ENCODE assay signal across 16 cellular contexts in the genomic region with DNA sequence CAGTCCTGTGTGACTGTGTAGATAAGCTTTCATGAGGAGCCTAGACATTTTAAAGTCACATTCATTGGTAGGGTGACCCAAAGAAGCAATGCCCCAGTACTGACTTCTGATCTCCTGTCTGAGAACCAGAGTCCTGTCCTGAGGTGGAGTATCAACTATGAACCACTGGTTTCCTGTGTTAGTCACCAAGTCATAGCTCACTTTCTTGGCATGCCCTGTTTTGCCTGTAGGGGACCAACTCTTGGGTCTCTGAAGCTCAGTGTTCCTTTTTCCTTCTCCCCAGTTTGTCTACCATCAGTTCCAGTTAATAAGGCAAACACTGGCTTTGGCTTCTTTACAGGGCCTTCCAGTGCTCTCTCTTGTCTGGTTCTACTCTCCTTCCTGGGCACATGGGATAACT.
DNase-seq lines count a peak whose midpoint lies in the region; TF ChIP-seq lines count a peak whose summit lies in the region.
"Had no signal": no experiment of that assay in that cellular context is flagged by ENCODE, and none has a peak within 500 bp of the region (broad histone marks: within the 10 kb centered on the region; RNA-seq: fewer than 3 reads in every experiment).

No MANE protein-coding gene starts in this region.

- no peak for TF ChIP-seq POLR2A in NB4 (IDR thresholded peaks at IDR 0.05; ENCODE audit: extremely low read depth, insufficient read length)

- no peak overlapping the region for H3K27ac ChIP-seq in endodermal cell (ENCODE audit: low read depth, low read length)
- H3K27ac ChIP-seq: 22Rv1, HL-60, SJCRH30 had no signal

- H3K4me3 ChIP-seq in NB4 (ENCODE audit: low read depth, low read length) = no peak overlapping the region
- no peak overlapping the region for H3K4me3 ChIP-seq in endodermal cell (ENCODE audit: low read length)
- H3K4me3 ChIP-seq: SJCRH30 had no signal

- no peaks in the 10 kb centered on the region for H3K9me3 Mint-ChIP-seq in endodermal cell
- H3K9me3 Mint-ChIP-seq: activated T-helper 1 cell treated with anti-CD3 and anti-CD28 coated beads, Interleukin-12 subunit alpha, Interleukin-12 subunit beta, Interleukin-2, Interleukin-4 antibody, amounts not matched to agents 30 ng/mL and 10 ng/mL and 1 ng/mL, durations not matched to agents 14 hours and 24 hours and 36 hours had no signal

- no peaks in the 10 kb centered on the region for H3K9me3 ChIP-seq in endodermal cell (ENCODE audit: control insufficient read depth, low read length)
- H3K9me3 ChIP-seq: SJCRH30 had no signal

- no peak for TF ChIP-seq CTCF in NB4 (IDR thresholded peaks at IDR 0.05; ENCODE audit: low read depth, low read length)
- peak; percentile 56 for TF ChIP-seq CTCF in endodermal cell (conservative IDR thresholded peaks at IDR 0.05)

- H3K27me3 ChIP-seq in endodermal cell (ENCODE audit: control insufficient read depth, insufficient read depth, low read length, poor library complexity, severe bottlenecking) = no peaks in the 10 kb centered on the region
- H3K27me3 ChIP-seq: SJCRH30 had no signal

- H3K27ac Mint-ChIP-seq in endodermal cell = no peak overlapping the region
- H3K27ac Mint-ChIP-seq: activated T-helper 1 cell treated with anti-CD3 and anti-CD28 coated beads, Interleukin-12 subunit alpha, Interleukin-12 subunit beta, Interleukin-2, Interleukin-4 antibody, amounts not matched to agents 30 ng/mL and 10 ng/mL and 1 ng/mL, durations not matched to agents 14 hours and 24 hours and 36 hours had no signal

- H3K27me3 Mint-ChIP-seq in endodermal cell (ENCODE audit: insufficient read depth) = peaks cover 1% of the 10 kb centered on the region

- H3K4me1 Mint-ChIP-seq in endodermal cell = peaks cover 31% of the 10 kb centered on the region

- peak; percentile 29 for DNase-seq in DMS53 (lab: John Stamatoyannopoulos, UW)
- no peak for DNase-seq in DMS53 treated with DMSO at 0.1 percent for 48 hours (lab: John Stamatoyannopoulos, UW; ENCODE audit: unreplicated experiment)
- peak; percentile 28 for DNase-seq in NB4 (ENCODE audit: low read depth)
- DNase-seq in endodermal cell = no peak
- peak; percentile 52 for DNase-seq in pulmonary artery endothelial cell (ENCODE audit: low read depth, low spot score)
- DNase-seq in NCI-H446 (lab: John Stamatoyannopoulos, UW) = no peak
- DNase-seq in stimulated activated CD8-positive, alpha-beta memory T cell treated with anti-CD3 and anti-CD28 coated beads, Interleukin-4, amount 100 ng/mL, for 48 hours = no peak
- DNase-seq in ACHN = no peak
- DNase-seq: DMS153; glutamatergic neuron; NCI-H510A; SJCRH30; stimulated activated CD4-positive, alpha-beta T cell treated with anti-CD3 and anti-CD28 coated beads, Interleukin-2, amount 100 ng/mL, for 48 hours had no signal

- no peaks in the 10 kb centered on the region for H3K36me3 Mint-ChIP-seq in endodermal cell (ENCODE audit: low read depth)

- peaks cover 21% of the 10 kb centered on the region for H3K4me1 ChIP-seq in endodermal cell (ENCODE audit: control insufficient read depth, insufficient read depth, low read length)
- H3K4me1 ChIP-seq: SJCRH30 had no signal

- H3K4me3 Mint-ChIP-seq in endodermal cell = no peak overlapping the region
- H3K4me3 Mint-ChIP-seq: activated T-helper 1 cell treated with anti-CD3 and anti-CD28 coated beads, Interleukin-12 subunit alpha, Interleukin-12 subunit beta, Interleukin-2, Interleukin-4 antibody, amounts not matched to agents 30 ng/mL and 10 ng/mL and 1 ng/mL, durations not matched to agents 14 hours and 24 hours and 36 hours had no signal

- H3K36me3 ChIP-seq in endodermal cell (ENCODE audit: control insufficient read depth, insufficient read depth, low read length) = no peaks in the 10 kb centered on the region
- H3K36me3 ChIP-seq: SJCRH30 had no signal

- no peak overlapping the region for H3K9ac ChIP-seq in endodermal cell (ENCODE audit: extremely low read depth, low read length, poor library complexity, severe bottlenecking)

- in situ Hi-C loops in ACHN (cut with HindIII; ENCODE audit: low pct_ligation_motif_present, low pct_unique_long_range_greater_than_20kb, low sequenced_read_pairs) = no loop called here

Comparison
In these comparisons a context has a peak if more than half of its experiments do, and no peak if none do; other contexts are left out.
1. DNase-seq: peak in DMS53 (single experiment), NB4 (single experiment) and pulmonary artery endothelial cell (single experiment); none in DMS53 treated with DMSO at 0.1 percent for 48 hours (single experiment), endodermal cell (single experiment), NCI-H446 (0 of 2), stimulated activated CD8-positive, alpha-beta memory T cell treated with anti-CD3 and anti-CD28 coated beads, Interleukin-4, amount 100 ng/mL, for 48 hours (single experiment) and ACHN (single experiment).